ENCODE assay signal across 13 cellular contexts in the genomic region with DNA sequence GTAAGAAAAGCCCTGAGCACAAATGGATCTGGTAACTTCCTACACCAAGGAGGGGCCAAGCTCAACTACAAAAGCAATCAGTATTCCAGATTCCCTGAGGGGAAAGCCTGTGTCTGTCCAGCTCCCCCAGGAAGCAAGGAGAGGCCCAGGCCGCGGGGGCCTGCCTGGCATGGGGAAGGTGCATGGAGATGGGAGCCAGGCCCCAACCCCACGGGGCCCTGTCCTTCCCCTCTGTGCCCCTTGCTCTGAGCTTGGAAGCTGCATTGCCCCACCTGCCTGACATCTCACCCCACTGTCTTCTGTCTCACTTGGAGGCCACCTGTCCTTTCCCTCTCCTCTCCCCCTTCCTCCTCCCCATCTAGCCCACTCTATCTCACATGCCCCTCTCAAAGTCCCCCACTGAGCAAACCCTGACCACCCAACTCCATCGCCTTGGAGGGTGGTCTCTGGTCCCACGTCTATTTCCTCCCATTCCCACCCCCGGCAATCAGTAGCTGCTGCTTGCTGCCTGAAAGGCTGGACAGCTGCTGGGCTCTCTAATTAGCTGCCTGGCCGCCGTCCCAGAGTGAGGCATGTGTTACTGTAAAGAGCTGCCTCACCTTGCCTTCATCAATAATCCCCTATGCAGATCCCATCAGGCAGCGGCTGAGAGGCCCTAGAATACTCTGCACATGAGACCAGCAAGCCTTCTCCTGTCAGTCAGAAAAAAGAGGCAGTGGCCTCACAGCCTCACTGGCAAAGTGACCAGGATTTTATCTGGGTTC. TPM values are rescaled to one million over a fixed set of nuclear protein-coding genes. Genes with fewer than 3 reads are reported as not detected.
DNase-seq lines count a peak whose midpoint lies in the region; ATAC-seq lines count a peak whose summit lies in the region.
"Had no signal": no experiment of that assay in that cellular context is flagged by ENCODE, and none has a peak within 500 bp of the region (broad histone marks: within the 10 kb centered on the region; RNA-seq: fewer than 3 reads in every experiment).

No MANE protein-coding gene starts in this region.

- H3K27me3 Mint-ChIP-seq in activated naive CD8-positive, alpha-beta T cell treated with anti-CD3 and anti-CD28 coated beads for 36 hours = no peaks in the 10 kb centered on the region
- H3K27me3 Mint-ChIP-seq in activated naive CD8-positive, alpha-beta T cell treated with anti-CD3 and anti-CD28 coated beads, Interleukin-2, amount 50 U/mL, for 24 hours = no peaks in the 10 kb centered on the region

- peaks cover 19% of the 10 kb centered on the region for H3K36me3 Mint-ChIP-seq in activated naive CD8-positive, alpha-beta T cell treated with anti-CD3 and anti-CD28 coated beads for 36 hours
- peaks cover 11% of the 10 kb centered on the region for H3K36me3 Mint-ChIP-seq in activated naive CD8-positive, alpha-beta T cell treated with anti-CD3 and anti-CD28 coated beads, Interleukin-2, amount 50 U/mL, for 24 hours (ENCODE audit: low read depth)
- H3K36me3 Mint-ChIP-seq in stimulated activated effector memory CD8-positive, alpha-beta T cell treated with anti-CD3 and anti-CD28 coated beads, Interleukin-12 subunit alpha, Interleukin-12 subunit beta, amount 100 ng/mL, for 72 hours = peaks cover 7% of the 10 kb centered on the region

- H3K27ac Mint-ChIP-seq in activated naive CD8-positive, alpha-beta T cell treated with anti-CD3 and anti-CD28 coated beads for 36 hours = peak overlapping the region; percentile 20
- no peak overlapping the region for H3K27ac Mint-ChIP-seq in activated naive CD8-positive, alpha-beta T cell treated with anti-CD3 and anti-CD28 coated beads, Interleukin-2, amount 50 U/mL, for 24 hours
- H3K27ac Mint-ChIP-seq in stimulated activated effector memory CD8-positive, alpha-beta T cell treated with anti-CD3 and anti-CD28 coated beads, Interleukin-12 subunit alpha, Interleukin-12 subunit beta, amount 100 ng/mL, for 72 hours = peak overlapping the region; percentile 78
- H3K27ac Mint-ChIP-seq: activated T-helper 2 cell treated with anti-CD3 and anti-CD28 coated beads, Interferon-gamma antibody, Interleukin-2, Interleukin-4, amounts not matched to agents 10 μg/mL and 5 μg/mL and 100 μg/mL, durations not matched to agents 14 hours and 24 hours and 36 hours had no signal

- no peak for DNase-seq in activated naive CD8-positive, alpha-beta T cell treated with anti-CD3 and anti-CD28 coated beads for 36 hours
- no peak for DNase-seq in activated naive CD8-positive, alpha-beta T cell treated with anti-CD3 and anti-CD28 coated beads, Interleukin-2, amount 50 U/mL, for 24 hours
- DNase-seq in NCI-H345 treated with DMSO at 0.1 percent for 48 hours (lab: John Stamatoyannopoulos, UW; ENCODE audit: unreplicated experiment) (peak; percentile 77), cerebellum (ENCODE audit: low spot score) (peak; percentile 69)
- no peak for DNase-seq in stimulated activated effector memory CD8-positive, alpha-beta T cell treated with anti-CD3 and anti-CD28 coated beads, Interleukin-12 subunit alpha, Interleukin-12 subunit beta, amount 100 ng/mL, for 72 hours (ENCODE audit: low spot score in 2 of 2)
- no peak for DNase-seq in activated CD4-positive, alpha-beta T cell treated with anti-CD3 and anti-CD28 coated beads, Interleukin-2, amount 50 U/mL, for 4 hours
- DNase-seq: GOT3; RPMI8226; stimulated activated CD4-positive, alpha-beta T cell treated with anti-CD3 and anti-CD28 coated beads, Interleukin-4, amount 100 ng/mL, for 1 hour had no signal

- no peak for ATAC-seq in activated naive CD8-positive, alpha-beta T cell treated with anti-CD3 and anti-CD28 coated beads, Interleukin-2, amount 50 U/mL, for 24 hours
- no peak for ATAC-seq in stimulated activated effector memory CD8-positive, alpha-beta T cell treated with anti-CD3 and anti-CD28 coated beads, Interleukin-12 subunit alpha, Interleukin-12 subunit beta, amount 100 ng/mL, for 72 hours
- no peak for ATAC-seq in GM21825 (IDR thresholded peaks at IDR 0.05; ENCODE audit: unreplicated experiment)
- no peak for ATAC-seq in GM19328 (IDR thresholded peaks at IDR 0.05; ENCODE audit: unreplicated experiment)
- ATAC-seq: esophagus mucosa had no signal

- no peak overlapping the region for H3K4me3 Mint-ChIP-seq in activated naive CD8-positive, alpha-beta T cell treated with anti-CD3 and anti-CD28 coated beads for 36 hours
- H3K4me3 Mint-ChIP-seq in activated naive CD8-positive, alpha-beta T cell treated with anti-CD3 and anti-CD28 coated beads, Interleukin-2, amount 50 U/mL, for 24 hours = no peak overlapping the region
- no peak overlapping the region for H3K4me3 Mint-ChIP-seq in stimulated activated effector memory CD8-positive, alpha-beta T cell treated with anti-CD3 and anti-CD28 coated beads, Interleukin-12 subunit alpha, Interleukin-12 subunit beta, amount 100 ng/mL, for 72 hours

- peaks cover 33% of the 10 kb centered on the region for H3K4me1 Mint-ChIP-seq in activated naive CD8-positive, alpha-beta T cell treated with anti-CD3 and anti-CD28 coated beads for 36 hours
- peaks cover 46% of the 10 kb centered on the region for H3K4me1 Mint-ChIP-seq in activated naive CD8-positive, alpha-beta T cell treated with anti-CD3 and anti-CD28 coated beads, Interleukin-2, amount 50 U/mL, for 24 hours
- peaks cover 34% of the 10 kb centered on the region for H3K4me1 Mint-ChIP-seq in stimulated activated effector memory CD8-positive, alpha-beta T cell treated with anti-CD3 and anti-CD28 coated beads, Interleukin-12 subunit alpha, Interleukin-12 subunit beta, amount 100 ng/mL, for 72 hours

- H3K9me3 Mint-ChIP-seq in activated naive CD8-positive, alpha-beta T cell treated with anti-CD3 and anti-CD28 coated beads for 36 hours = peaks cover 17% of the 10 kb centered on the region
- peaks cover 14% of the 10 kb centered on the region for H3K9me3 Mint-ChIP-seq in activated naive CD8-positive, alpha-beta T cell treated with anti-CD3 and anti-CD28 coated beads, Interleukin-2, amount 50 U/mL, for 24 hours
- H3K9me3 Mint-ChIP-seq in stimulated activated effector memory CD8-positive, alpha-beta T cell treated with anti-CD3 and anti-CD28 coated beads, Interleukin-12 subunit alpha, Interleukin-12 subunit beta, amount 100 ng/mL, for 72 hours = peaks cover 10% of the 10 kb centered on the region

RNA-seq across cellular contexts. Expression of gene TMEM229B, which starts 3.4 kb away (rescaled TPM):
- total RNA-seq in activated naive CD8-positive, alpha-beta T cell treated with anti-CD3 and anti-CD28 coated beads for 36 hours = 1 to 10 TPM; 3.1 to 3.5 TPM
- 16.0 TPM for total RNA-seq in cerebellum

RNA-seq across cellular contexts. Expression of gene PLEKHH1, which starts 41.2 kb away (rescaled TPM):
- 1 to 10 TPM; 2.4 to 3.3 TPM for total RNA-seq in activated naive CD8-positive, alpha-beta T cell treated with anti-CD3 and anti-CD28 coated beads for 36 hours
- 13.2 TPM for total RNA-seq in cerebellum

Comparison
In these comparisons a context has a peak if more than half of its experiments do, and no peak if none do; other contexts are left out.
1. DNase-seq: peak in NCI-H345 treated with DMSO at 0.1 percent for 48 hours (single experiment) and cerebellum (single experiment); none in activated naive CD8-positive, alpha-beta T cell treated with anti-CD3 and anti-CD28 coated beads for 36 hours (single experiment), activated naive CD8-positive, alpha-beta T cell treated with anti-CD3 and anti-CD28 coated beads, Interleukin-2, amount 50 U/mL, for 24 hours (single experiment), stimulated activated effector memory CD8-positive, alpha-beta T cell treated with anti-CD3 and anti-CD28 coated beads, Interleukin-12 subunit alpha, Interleukin-12 subunit beta, amount 100 ng/mL, for 72 hours (0 of 2) and activated CD4-positive, alpha-beta T cell treated with anti-CD3 and anti-CD28 coated beads, Interleukin-2, amount 50 U/mL, for 4 hours (0 of 2).